In the genomic region with DNA sequence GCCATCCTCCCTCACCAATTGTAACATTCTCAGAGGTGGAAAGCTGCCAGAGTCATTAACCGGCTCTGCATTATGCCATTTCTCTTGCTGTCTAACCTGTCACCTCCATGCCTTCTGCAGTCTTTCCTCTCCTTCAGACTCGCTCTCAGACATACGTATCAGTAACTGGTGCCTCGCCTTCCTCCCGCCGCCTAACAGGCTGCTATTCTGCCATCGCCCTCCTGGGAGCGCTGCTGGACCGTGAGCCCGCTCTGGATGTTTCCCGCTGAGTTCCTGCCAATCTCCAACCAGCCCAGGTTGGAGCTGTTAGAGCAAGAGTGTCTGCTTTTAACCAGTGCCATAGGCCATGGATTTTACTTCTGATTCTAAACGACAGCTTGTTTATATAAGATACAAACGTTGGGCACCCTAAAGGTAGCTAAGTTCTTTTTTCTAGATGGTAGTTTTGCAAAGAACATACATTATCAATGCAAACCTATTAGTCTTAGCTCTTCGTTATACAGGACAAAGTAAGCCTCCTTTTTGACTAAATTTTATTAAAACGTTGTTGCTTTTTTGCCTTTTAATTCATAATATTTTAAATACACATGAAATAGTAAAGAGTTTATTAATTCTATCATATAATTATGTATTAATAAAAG, we compare ENCODE assay signal across 9 cellular contexts. TPM values are rescaled to one million over a fixed set of nuclear protein-coding genes. Genes with fewer than 3 reads are reported as not detected.
A peak's percentile ranks its signal among the peaks of the same experiment; 100 is the strongest.
DNase-seq lines count a peak whose midpoint lies in the region; ATAC-seq and TF ChIP-seq lines count a peak whose summit lies in the region.
"Had no signal": no experiment of that assay in that cellular context is flagged by ENCODE, and none has a peak within 500 bp of the region (broad histone marks: within the 10 kb centered on the region; RNA-seq: fewer than 3 reads in every experiment).

No MANE protein-coding gene starts in this region.

- no peaks in the 10 kb centered on the region for H3K79me2 ChIP-seq in DOHH2 (ENCODE audit: control insufficient read depth, low read length)
- no peaks in the 10 kb centered on the region for H3K79me2 ChIP-seq in SK-N-SH (ENCODE audit: insufficient read depth)

- H3K27me3 ChIP-seq in DOHH2 (ENCODE audit: control insufficient read depth, low read length), result peaks cover 9% of the 10 kb centered on the region; the same call in 1 of the 2 replicates
- no peaks in the 10 kb centered on the region for H3K27me3 ChIP-seq in SK-N-SH (ENCODE audit: insufficient read depth)
- no peaks in the 10 kb centered on the region for H3K27me3 ChIP-seq in aorta (ENCODE audit: control insufficient read depth in 1 of 2, insufficient read depth in 2 of 2, low read length in 1 of 2)

- no peak overlapping the region for H3K4me3 Mint-ChIP-seq in activated naive CD4-positive, alpha-beta T cell treated with anti-CD3 and anti-CD28 coated beads, Interleukin-2, amount 10 ng/mL, durations not matched to agents 7 days and 5 days
- no peak overlapping the region for H3K4me3 Mint-ChIP-seq in progenitor cell of endocrine pancreas (ENCODE audit: low read depth)
- H3K4me3 Mint-ChIP-seq: dendritic cell treated with granulocyte-macrophage colony-stimulating factor and Interleukin-4, amounts not matched to agents 40 ng/mL and 50 ng/mL, for 4 days had no signal

- H4K20me1 ChIP-seq in DOHH2 (ENCODE audit: control insufficient read depth, insufficient read depth, low read depth, low read length) (no peaks in the 10 kb centered on the region), SK-N-SH (ENCODE audit: insufficient read depth) (no peaks in the 10 kb centered on the region)

- H3K9me3 ChIP-seq in DOHH2 (ENCODE audit: control insufficient read depth, insufficient read depth, low read length) (no peaks in the 10 kb centered on the region), SK-N-SH (no peaks in the 10 kb centered on the region), aorta (ENCODE audit: control insufficient read depth, low read length) (no peaks in the 10 kb centered on the region)

- H3F3A ChIP-seq in DOHH2 (ENCODE audit: control insufficient read depth, insufficient read depth), result no peaks in the 10 kb centered on the region
- peaks cover 8% of the 10 kb centered on the region for H3F3A ChIP-seq in SK-N-SH (replicated peaks; ENCODE audit: insufficient read depth)

- H3K36me3 ChIP-seq in DOHH2 (ENCODE audit: control insufficient read depth, low read length) (no peaks in the 10 kb centered on the region), SK-N-SH (replicated peaks in 1 of 2; ENCODE audit: control insufficient read depth in 1 of 2, insufficient read depth in 2 of 2, low read length in 1 of 2) (no peaks in the 10 kb centered on the region), aorta (ENCODE audit: control insufficient read depth in 1 of 2, insufficient read depth in 2 of 2, low read length in 1 of 2) (no peaks in the 10 kb centered on the region)

- TF ChIP-seq RAD21 in SK-N-SH (IDR thresholded peaks at IDR 0.05; ENCODE audit: low read length), result peak; percentile 100

- WGBS in SK-N-SH (ENCODE audit: low lambda C conversion rate), result 9% methylated on average over 15 of the region's 15 CpGs
- 10 to 11% methylated on average over 15 of the region's 15 CpGs for WGBS in aorta, 2 donors

- H3K36me3 Mint-ChIP-seq in activated naive CD4-positive, alpha-beta T cell treated with anti-CD3 and anti-CD28 coated beads, Interleukin-2, amount 10 ng/mL, durations not matched to agents 7 days and 5 days, result no peaks in the 10 kb centered on the region
- H3K36me3 Mint-ChIP-seq in progenitor cell of endocrine pancreas (ENCODE audit: insufficient read depth), result no peaks in the 10 kb centered on the region

- H3K4me2 ChIP-seq in DOHH2 (ENCODE audit: low read length), result no peak overlapping the region
- H3K4me2 ChIP-seq in SK-N-SH, result peak overlapping the region; percentile 28; the same call in 1 of the 2 replicates

- TF ChIP-seq EP300 in SK-N-SH (IDR thresholded peaks at IDR 0.05; ENCODE audit: borderline replicate concordance in 1 of 2, low read depth in 1 of 2, low read length in 1 of 2), result no peak

- peak; percentile 99 for ATAC-seq in GM21619 (IDR thresholded peaks at IDR 0.05; ENCODE audit: unreplicated experiment)
- ATAC-seq in Right ventricle myocardium superior (ENCODE audit: poor library complexity), result peak; percentile 74
- peak; percentile 87 for ATAC-seq in aorta (ENCODE audit: low FRiP score)

- H3K9me3 Mint-ChIP-seq in activated naive CD4-positive, alpha-beta T cell treated with anti-CD3 and anti-CD28 coated beads, Interleukin-2, amount 10 ng/mL, durations not matched to agents 7 days and 5 days, result no peaks in the 10 kb centered on the region
- no peaks in the 10 kb centered on the region for H3K9me3 Mint-ChIP-seq in progenitor cell of endocrine pancreas (ENCODE audit: low read depth)
- H3K9me3 Mint-ChIP-seq: dendritic cell treated with granulocyte-macrophage colony-stimulating factor and Interleukin-4, amounts not matched to agents 40 ng/mL and 50 ng/mL, for 4 days had no signal

- DNase-seq in HuH-7.5 (ENCODE audit: low spot score) (peak; percentile 29), SK-N-SH (peak; percentile 70), Right ventricle myocardium superior (peak; percentile 72), progenitor cell of endocrine pancreas (ENCODE audit: low spot score, unreplicated experiment) (peak; percentile 65), aorta (peak; percentile 69 to 88)
- DNase-seq in activated naive CD4-positive, alpha-beta T cell treated with anti-CD3 and anti-CD28 coated beads, Interleukin-2, amount 10 ng/mL, durations not matched to agents 7 days and 5 days, result peak; percentile 79

- H2AFZ ChIP-seq in SK-N-SH (ENCODE audit: low read depth), result peak overlapping the region; percentile 77; the same call in 1 of the 2 replicates

- intact Hi-C loops in Right ventricle myocardium superior (cut with DNase I) (no loop called here), aorta (cut with DNase I) (loop anchor here (1.0 to 2.0 kb wide), 2 partner anchors 89 kb away; no protein-coding TSS in a partner anchor)

- H3K4me1 Mint-ChIP-seq in activated naive CD4-positive, alpha-beta T cell treated with anti-CD3 and anti-CD28 coated beads, Interleukin-2, amount 10 ng/mL, durations not matched to agents 7 days and 5 days, result peaks cover 10% of the 10 kb centered on the region
- peaks cover 1% of the 10 kb centered on the region for H3K4me1 Mint-ChIP-seq in progenitor cell of endocrine pancreas (ENCODE audit: low read depth)

- H3K4me1 ChIP-seq in DOHH2 (ENCODE audit: control insufficient read depth, low read length) (no peaks in the 10 kb centered on the region), SK-N-SH (ENCODE audit: control insufficient read depth in 1 of 2, insufficient read depth in 2 of 2, low read depth in 1 of 2, low read length in 1 of 2) (peaks cover 0 to 12% of the 10 kb centered on the region in 2 experiments; a peak in 1 of 4 replicates), aorta (ENCODE audit: control insufficient read depth in 1 of 2, insufficient read depth in 2 of 2, low read length in 2 of 2) (no peaks in the 10 kb centered on the region)

- H3K4me3 ChIP-seq in DOHH2 (ENCODE audit: low read length) (no peak overlapping the region), SK-N-SH (ENCODE audit: low read depth in 2 of 2, low read length in 1 of 2) (no peak overlapping the region; a peak in 2 of 4 replicates), aorta (ENCODE audit: low read length in 2 of 2) (no peak overlapping the region)

- TF ChIP-seq CTCF in DOHH2 (IDR thresholded peaks at IDR 0.05; ENCODE audit: low read depth, low read length, poor library complexity, severe bottlenecking), result peak; percentile 95
- peak; percentile 98 for TF ChIP-seq CTCF in SK-N-SH (IDR thresholded peaks at IDR 0.05)
- TF ChIP-seq CTCF in progenitor cell of endocrine pancreas (IDR thresholded peaks at IDR 0.05; ENCODE audit: unreplicated experiment), result peak; percentile 98

- H3K9ac ChIP-seq in SK-N-SH, result no peak overlapping the region

- H3K27ac ChIP-seq in DOHH2 (ENCODE audit: low read depth, low read length) (no peak overlapping the region), SK-N-SH (ENCODE audit: low read depth in 2 of 2, low read length in 1 of 2) (no peak overlapping the region), aorta (ENCODE audit: low read depth in 1 of 2, low read length in 2 of 2) (no peak overlapping the region)

- CTCF ChIA-PET in SK-N-SH (lab: Yijun Ruan, JAX), result interaction anchor here (0.6 to 5.0 kb wide), 53 partner anchors 9 to 315 kb away, joined by 3 to 112 read pairs (median 4); a partner anchor contains a TSS
- CTCF ChIA-PET in activated naive CD4-positive, alpha-beta T cell treated with anti-CD3 and anti-CD28 coated beads, Interleukin-2, amount 10 ng/mL, durations not matched to agents 7 days and 5 days (lab: Charles Lee), result interaction anchor here (0.6 to 3.5 kb wide), 38 partner anchors 9 to 1026 kb away, joined by 3 to 68 read pairs (median 4); a partner anchor contains a TSS

- H3K27me3 Mint-ChIP-seq in activated naive CD4-positive, alpha-beta T cell treated with anti-CD3 and anti-CD28 coated beads, Interleukin-2, amount 10 ng/mL, durations not matched to agents 7 days and 5 days, result peaks cover 22% of the 10 kb centered on the region
- peaks cover 10% of the 10 kb centered on the region for H3K27me3 Mint-ChIP-seq in progenitor cell of endocrine pancreas

- H3K27ac Mint-ChIP-seq in activated naive CD4-positive, alpha-beta T cell treated with anti-CD3 and anti-CD28 coated beads, Interleukin-2, amount 10 ng/mL, durations not matched to agents 7 days and 5 days, result no peak overlapping the region
- H3K27ac Mint-ChIP-seq in progenitor cell of endocrine pancreas, result no peak overlapping the region
- H3K27ac Mint-ChIP-seq: dendritic cell treated with granulocyte-macrophage colony-stimulating factor and Interleukin-4, amounts not matched to agents 40 ng/mL and 50 ng/mL, for 4 days had no signal

- H3K9me2 ChIP-seq in DOHH2 (replicated peaks; ENCODE audit: control insufficient read depth, low read length) (no peaks in the 10 kb centered on the region), SK-N-SH (no peaks in the 10 kb centered on the region)

- POLR2A ChIA-PET in SK-N-SH (lab: Yijun Ruan, JAX), result interaction anchor here (0.8 kb wide), 1 partner anchor 192 kb away, joined by 3 read pairs; no protein-coding TSS in a partner anchor

TF ChIP-seq in SK-N-SH, 30 proteins besides CTCF, POLR2A, EP300 and RAD21 (continues in another document):
- TF ChIP-seq RFX5 (IDR thresholded peaks at IDR 0.05; ENCODE audit: low read length), result no peak

RNA-seq across cellular contexts. Expression of a gene that starts 59.5 kb away (rescaled TPM):
- polyA plus RNA-seq in SK-N-SH (2012; rRNA removed), result 3.3 and 3.6 TPM in 2 replicates
- 4.0 and 4.3 TPM in 2 replicates for polyA plus RNA-seq in SK-N-SH (2012; cell fraction: cytosol; rRNA removed)
- 3.3 and 3.6 TPM in 2 replicates for polyA plus RNA-seq in SK-N-SH (2012; cell fraction: nucleus; rRNA removed)
- total RNA-seq in Right ventricle myocardium superior, result not detected
- total RNA-seq in progenitor cell of endocrine pancreas, result 6.6 and 7.9 TPM in 2 replicates
- under 1 TPM; 0.39 to 0.99 TPM for total RNA-seq in aorta
- polyA plus RNA-seq in aorta, result under 1 TPM in 1 of 2 donors, not detected in 1; 0.28 TPM

Comparison
In these comparisons a context has a peak if more than half of its experiments do, and no peak if none do; other contexts are left out.
1. DNase-seq: peak in every context shown above with its lines; median percentile 79 in activated naive CD4-positive, alpha-beta T cell treated with anti-CD3 and anti-CD28 coated beads, Interleukin-2, amount 10 ng/mL, durations not matched to agents 7 days and 5 days; 78 in aorta; 72 in Right ventricle myocardium superior; 70 in SK-N-SH; 65 in progenitor cell of endocrine pancreas; 29 in HuH-7.5.